In the genomic region with DNA sequence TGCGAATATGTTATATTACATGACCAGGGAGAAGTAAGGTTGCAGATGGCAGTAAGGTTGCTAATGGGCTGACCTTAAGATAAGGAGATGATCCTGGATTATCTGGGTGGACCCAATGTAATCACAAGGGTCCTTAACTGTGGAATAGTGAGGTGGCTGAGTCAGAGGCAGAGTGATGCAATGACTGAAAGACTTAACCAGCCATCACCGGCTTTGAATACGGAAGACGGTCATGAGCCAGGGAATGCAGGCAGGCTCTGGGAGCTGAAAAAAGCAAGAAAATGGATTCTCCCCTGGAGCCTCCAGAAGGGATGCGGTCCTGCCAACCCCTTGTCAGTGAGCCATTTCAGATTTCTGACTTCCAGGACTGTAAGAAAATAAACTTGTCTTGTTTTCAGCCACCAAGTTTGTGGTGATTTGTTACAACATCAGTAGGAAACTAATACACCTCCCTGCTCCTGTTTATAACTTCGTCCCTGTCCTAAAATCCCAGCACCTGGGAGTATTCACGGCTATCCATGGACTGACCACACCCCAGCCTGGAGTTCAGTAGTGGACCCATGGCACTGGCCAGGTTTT, we compare ENCODE assay signal across 10 cellular contexts. TPM values are rescaled to one million over a fixed set of nuclear protein-coding genes. Genes with fewer than 3 reads are reported as not detected.
DNase-seq lines count a peak whose midpoint lies in the region; ATAC-seq, FAIRE-seq and TF ChIP-seq lines count a peak whose summit lies in the region.
"Had no signal": no experiment of that assay in that cellular context is flagged by ENCODE, and none has a peak within 500 bp of the region (broad histone marks: within the 10 kb centered on the region; RNA-seq: fewer than 3 reads in every experiment).

No MANE protein-coding gene starts in this region.

- H3K79me2 ChIP-seq in astrocyte (ENCODE audit: insufficient read depth, low read length) = no peaks in the 10 kb centered on the region

- peak overlapping the region; percentile 21 for H3K27ac ChIP-seq in astrocyte (ENCODE audit: low read depth, low read length)
- peak overlapping the region; percentile 84 to 88 for H3K27ac ChIP-seq in left lung
- H3K27ac ChIP-seq in tibial nerve = no peak overlapping the region
- no peak overlapping the region for H3K27ac ChIP-seq in prostate gland

- no peaks in the 10 kb centered on the region for H4K20me1 ChIP-seq in astrocyte (ENCODE audit: insufficient read depth, low read length)

- H3K27me3 Mint-ChIP-seq in CD14-positive monocyte (ENCODE audit: low read depth in 3 of 3) (peaks cover 0 to 3% (median 2%) of the 10 kb centered on the region in 3 donors), astrocyte (ENCODE audit: low read depth, unreplicated experiment) (no peaks in the 10 kb centered on the region)

- peak; percentile 87 for DNase-seq in CD14-positive monocyte (ENCODE audit: low spot score)
- peak; percentile 79 for DNase-seq in HT1080 (ENCODE audit: low read depth)
- DNase-seq in astrocyte (ENCODE audit: low read depth) = peak; percentile 75
- DNase-seq in left lung = peak in 1 of 2 donors; percentile 76
- DNase-seq in tibial nerve (ENCODE audit: low spot score in 2 of 2) = no peak
- DNase-seq in H7 = no peak
- no peak for DNase-seq in prostate gland (ENCODE audit: low spot score)
- DNase-seq: left ventricle myocardium superior had no signal

- FAIRE-seq in astrocyte (lab: Jason Lieb, UNC) = no peak

- peak overlapping the region; percentile 16 for H2AFZ ChIP-seq in astrocyte (ENCODE audit: low read depth, low read length)

- H3K9me3 ChIP-seq in astrocyte (ENCODE audit: insufficient read depth, low read depth, low read length) (no peaks in the 10 kb centered on the region), left lung (no peaks in the 10 kb centered on the region), tibial nerve (no peaks in the 10 kb centered on the region), prostate gland (no peaks in the 10 kb centered on the region)

- H3K9me3 Mint-ChIP-seq in CD14-positive monocyte (peaks cover 0 to 2% (median 0%) of the 10 kb centered on the region in 7 donors), astrocyte (ENCODE audit: unreplicated experiment) (no peaks in the 10 kb centered on the region)

- peaks cover 24% of the 10 kb centered on the region for H3K4me1 ChIP-seq in astrocyte (ENCODE audit: insufficient read depth, low read length)
- peaks cover 12 to 70% of the 10 kb centered on the region in 2 donors for H3K4me1 ChIP-seq in left lung
- peaks cover 0 to 23% (median 7%) of the 10 kb centered on the region in 4 donors for H3K4me1 ChIP-seq in tibial nerve
- no peaks in the 10 kb centered on the region for H3K4me1 ChIP-seq in prostate gland (replicated peaks)

- H3K4me1 Mint-ChIP-seq in CD14-positive monocyte = peaks cover 67% of the 10 kb centered on the region
- H3K4me1 Mint-ChIP-seq in astrocyte (ENCODE audit: low read depth, unreplicated experiment) = peaks cover 27% of the 10 kb centered on the region

- H3K27ac Mint-ChIP-seq in CD14-positive monocyte (peak overlapping the region; percentile 76 to 100 (median 91)), astrocyte (ENCODE audit: unreplicated experiment) (peak overlapping the region; percentile 95)

- no peaks in the 10 kb centered on the region for H3K36me3 ChIP-seq in astrocyte (ENCODE audit: insufficient read depth, low read length)
- no peaks in the 10 kb centered on the region for H3K36me3 ChIP-seq in left lung
- peaks cover 0 to 6% (median 0%) of the 10 kb centered on the region in 3 donors for H3K36me3 ChIP-seq in tibial nerve
- peaks cover 7% of the 10 kb centered on the region for H3K36me3 ChIP-seq in H7 (replicated peaks; ENCODE audit: control insufficient read depth, insufficient read depth, low read length)
- H3K36me3 ChIP-seq in prostate gland = no peaks in the 10 kb centered on the region

- intact Hi-C loops in CD14-positive monocyte (cut with micrococcal nuclease) = no loop called here
- intact Hi-C loops in left lung (cut with DNase I) = no loop called here
- intact Hi-C loops in prostate gland (cut with DNase I) = no loop called here

- no peak for TF ChIP-seq CTCF in CD14-positive monocyte (IDR thresholded peaks at IDR 0.05)
- no peak for TF ChIP-seq CTCF in astrocyte (IDR thresholded peaks at IDR 0.05; ENCODE audit: insufficient read depth, low read depth, low read length)
- TF ChIP-seq CTCF in left lung (IDR thresholded peaks at IDR 0.05) = no peak
- TF ChIP-seq CTCF in tibial nerve (IDR thresholded peaks at IDR 0.05) = no peak
- TF ChIP-seq CTCF in prostate gland (IDR thresholded peaks at IDR 0.05) = no peak

- H3K27me3 ChIP-seq in astrocyte (ENCODE audit: insufficient read depth, low read length) (no peaks in the 10 kb centered on the region), left lung (no peaks in the 10 kb centered on the region), tibial nerve (no peaks in the 10 kb centered on the region), H7 (ENCODE audit: control insufficient read depth, insufficient read depth, low read length) (no peaks in the 10 kb centered on the region; the same call in 1 of the 2 replicates), prostate gland (replicated peaks; ENCODE audit: insufficient read depth) (no peaks in the 10 kb centered on the region)

- peak overlapping the region; percentile 25 for H3K4me2 ChIP-seq in astrocyte (ENCODE audit: low read length)

- TF ChIP-seq POLR2A in tibial nerve (IDR thresholded peaks at IDR 0.05) (no peak), prostate gland (IDR thresholded peaks at IDR 0.05) (no peak)

- WGBS in tibial nerve, 2 donors = 79 to 84% methylated on average over 7 of the region's 7 CpGs
- WGBS in prostate gland = 82% methylated on average over 7 of the region's 7 CpGs

- H3K4me3 Mint-ChIP-seq in CD14-positive monocyte = peak overlapping the region; percentile 16
- no peak overlapping the region for H3K4me3 Mint-ChIP-seq in astrocyte (ENCODE audit: unreplicated experiment)

- ATAC-seq in left lung (peak; percentile 75), HG03521 (IDR thresholded peaks at IDR 0.05; ENCODE audit: unreplicated experiment) (no peak)
- ATAC-seq: left ventricle myocardium superior had no signal

- no peak overlapping the region for H3K4me3 ChIP-seq in astrocyte (ENCODE audit: insufficient read depth, low read depth, low read length)
- H3K4me3 ChIP-seq in left lung = no peak overlapping the region
- H3K4me3 ChIP-seq in tibial nerve = no peak overlapping the region
- no peak overlapping the region for H3K4me3 ChIP-seq in H7 (ENCODE audit: insufficient read depth, low read depth, low read length)
- H3K4me3 ChIP-seq in prostate gland = no peak overlapping the region

- TF ChIP-seq EP300 in tibial nerve (IDR thresholded peaks at IDR 0.05) = no peak

- peaks cover 4 to 5% of the 10 kb centered on the region in 2 donors for H3K36me3 Mint-ChIP-seq in CD14-positive monocyte
- H3K36me3 Mint-ChIP-seq in astrocyte (ENCODE audit: low read depth, unreplicated experiment) = no peaks in the 10 kb centered on the region

- no peak overlapping the region for H3K9ac ChIP-seq in astrocyte (ENCODE audit: low read length)

RNA-seq across cellular contexts. Expression of a gene that starts 4.6 kb away (rescaled TPM):
- not detected for polyA plus RNA-seq in CD14-positive monocyte
- 0.37 TPM in 1 of 2 replicates, not detected in the other for total RNA-seq in HT1080 (2014; rRNA removed; shearing (Covaris generic))
- polyA plus RNA-seq in HT1080 (2015; cell fraction: cytosol; rRNA removed) = 0.35 TPM in 1 of 2 replicates, not detected in the other
- not detected in 2 replicates for polyA plus RNA-seq in HT1080 (2015; cell fraction: nucleus; rRNA removed)
- total RNA-seq in astrocyte (0.19 and 0.20 TPM in 2 replicates), left lung (1 to 10 TPM; 5.6 to 7.3 TPM), tibial nerve (1 to 10 TPM in 1 of 4 donors, not detected in 3; 1.4 TPM), prostate gland (1 to 10 TPM in 1 of 2 donors, under 1 TPM in 1; 0.85 to 3.7 TPM)
- total RNA-seq in H7 (2014; rRNA removed; shearing (Covaris generic)) = 0.30 and 0.45 TPM in 2 replicates
- total RNA-seq: left ventricle myocardium superior, subcutaneous adipose tissue had no signal

RNA-seq across cellular contexts. Expression of a gene that starts 23.6 kb away (rescaled TPM):
- 10 to 100 TPM; 58.5 to 70.2 TPM for polyA plus RNA-seq in CD14-positive monocyte
- total RNA-seq in HT1080 (2014; rRNA removed; shearing (Covaris generic)) = 38.1 and 44.2 TPM in 2 replicates
- 67.6 and 72.0 TPM in 2 replicates for polyA plus RNA-seq in HT1080 (2015; cell fraction: cytosol; rRNA removed)
- 59.2 and 59.7 TPM in 2 replicates for polyA plus RNA-seq in HT1080 (2015; cell fraction: nucleus; rRNA removed)
- 46.9 and 49.1 TPM in 2 replicates for total RNA-seq in astrocyte
- total RNA-seq in left lung = 10 to 100 TPM; 47.0 to 48.2 TPM
- 100 to 1,000 TPM in 3 of 4 donors, 10 to 100 TPM in 1; 86.4 to 195 (median 131) TPM for total RNA-seq in tibial nerve
- 51.3 and 64.7 TPM in 2 replicates for total RNA-seq in H7 (2014; rRNA removed; shearing (Covaris generic))
- total RNA-seq in prostate gland = 10 to 100 TPM; 70.2 to 81.7 TPM

RNA-seq across cellular contexts. Expression of a gene that starts 35.3 kb away (rescaled TPM):
- polyA plus RNA-seq in CD14-positive monocyte = 10 to 100 TPM; 25.5 to 36.3 TPM
- total RNA-seq in HT1080 (2014; rRNA removed; shearing (Covaris generic)) = 11.8 and 17.6 TPM in 2 replicates
- polyA plus RNA-seq in HT1080 (2015; cell fraction: cytosol; rRNA removed) = 11.6 and 17.0 TPM in 2 replicates
- 12.5 and 17.3 TPM in 2 replicates for polyA plus RNA-seq in HT1080 (2015; cell fraction: nucleus; rRNA removed)
- total RNA-seq in astrocyte (8.6 and 11.0 TPM in 2 replicates), left lung (10 to 100 TPM; 17.4 to 18.7 TPM), tibial nerve (10 to 100 TPM; 25.8 to 51.1 (median 46.2) TPM), prostate gland (10 to 100 TPM; 22.2 to 36.3 TPM)
- 23.0 and 29.8 TPM in 2 replicates for total RNA-seq in H7 (2014; rRNA removed; shearing (Covaris generic))

RNA-seq across cellular contexts. Expression of a gene that starts 37.4 kb away (rescaled TPM):
- 1 to 10 TPM; 1.1 to 1.5 TPM for polyA plus RNA-seq in CD14-positive monocyte
- 1.3 TPM in 1 of 2 replicates, not detected in the other for total RNA-seq in HT1080 (2014; rRNA removed; shearing (Covaris generic))
- 0.03 TPM in 1 of 2 replicates, not detected in the other for polyA plus RNA-seq in HT1080 (2015; cell fraction: cytosol; rRNA removed)
- 0.19 and 0.57 TPM in 2 replicates for polyA plus RNA-seq in HT1080 (2015; cell fraction: nucleus; rRNA removed)
- total RNA-seq in astrocyte (8.8 and 11.7 TPM in 2 replicates), left lung (1 to 10 TPM; 1.4 to 5.4 TPM), tibial nerve (1 to 10 TPM in 1 of 4 donors, under 1 TPM in 3; 0.30 to 1.1 (median 0.70) TPM), prostate gland (10 to 100 TPM in 1 of 2 donors, 1 to 10 TPM in 1; 1.0 to 10.9 TPM)
- total RNA-seq in H7 (2014; rRNA removed; shearing (Covaris generic)) = 5.2 and 6.1 TPM in 2 replicates

RNA-seq across cellular contexts. Expression of a gene that starts 46.5 kb away (rescaled TPM):
- 10 to 100 TPM; 79.0 to 79.4 TPM for polyA plus RNA-seq in CD14-positive monocyte
- 111 and 124 TPM in 2 replicates for total RNA-seq in HT1080 (2014; rRNA removed; shearing (Covaris generic))
- polyA plus RNA-seq in HT1080 (2015; cell fraction: cytosol; rRNA removed) = 77.5 and 80.3 TPM in 2 replicates
- 89.7 and 98.0 TPM in 2 replicates for polyA plus RNA-seq in HT1080 (2015; cell fraction: nucleus; rRNA removed)
- total RNA-seq in astrocyte (145 and 155 TPM in 2 replicates), left lung (100 to 1,000 TPM; 104 to 122 TPM), tibial nerve (100 to 1,000 TPM in 2 of 4 donors, 10 to 100 TPM in 2; 85.5 to 114 (median 105) TPM), prostate gland (10 to 100 TPM; 75.6 to 95.9 TPM)
- total RNA-seq in H7 (2014; rRNA removed; shearing (Covaris generic)) = 144 and 180 TPM in 2 replicates

Comparison
In these comparisons a context has a peak if more than half of its experiments do, and no peak if none do; other contexts are left out.
1. DNase-seq: peak in CD14-positive monocyte (single experiment), HT1080 (single experiment) and astrocyte (single experiment); none in tibial nerve (0 of 2), H7 (single experiment) and prostate gland (single experiment).
2. H3K27ac ChIP-seq: peak in astrocyte (single experiment) and left lung (2 of 2); none in tibial nerve (0 of 4) and prostate gland (0 of 2).